In the genomic region with DNA sequence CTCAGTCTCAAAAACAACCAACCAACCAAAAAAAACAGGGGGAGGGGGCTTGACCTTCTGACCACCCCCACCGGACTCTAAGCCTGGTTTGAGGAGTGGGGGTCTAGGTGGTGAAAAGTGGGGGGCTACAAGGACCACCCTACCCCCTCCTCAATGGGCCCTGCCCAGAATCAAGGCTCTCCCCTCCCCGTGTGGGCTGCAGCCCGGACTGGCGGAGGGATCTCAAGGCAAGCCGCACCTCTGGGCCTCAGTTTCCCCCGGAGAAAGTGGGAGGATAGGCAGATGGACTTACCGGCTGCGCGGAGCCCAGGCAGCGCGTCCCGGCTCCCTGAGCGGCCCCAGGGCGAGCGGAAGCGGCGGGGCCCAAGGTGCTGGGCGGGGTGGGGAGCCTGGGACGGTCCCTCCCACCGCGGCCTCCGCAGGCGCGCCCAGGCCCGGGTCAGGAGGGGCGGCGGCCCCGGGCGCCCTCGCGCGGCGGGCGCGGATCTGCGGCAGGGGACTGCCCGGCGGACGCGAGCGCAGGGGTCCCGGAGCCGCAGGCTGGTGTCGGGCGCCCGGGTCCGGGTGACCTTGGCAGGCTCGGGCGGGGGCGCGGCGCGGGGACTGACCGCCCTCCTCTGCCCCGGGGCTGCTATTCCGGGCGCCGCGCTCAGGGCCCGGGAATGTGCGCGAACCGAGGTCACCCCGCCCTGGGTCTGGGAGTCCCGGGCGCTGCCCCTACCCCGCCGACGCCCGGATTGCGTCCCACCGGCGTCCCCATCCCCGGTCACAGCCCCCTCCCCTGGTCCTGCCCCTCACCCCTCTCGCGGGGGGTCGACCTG, we compare ENCODE assay signal across 8 cellular contexts. TPM values are rescaled to one million over a fixed set of nuclear protein-coding genes. Genes with fewer than 3 reads are reported as not detected.
DNase-seq lines count a peak whose midpoint lies in the region; ATAC-seq, FAIRE-seq and TF ChIP-seq lines count a peak whose summit lies in the region.

A gene with protein sequence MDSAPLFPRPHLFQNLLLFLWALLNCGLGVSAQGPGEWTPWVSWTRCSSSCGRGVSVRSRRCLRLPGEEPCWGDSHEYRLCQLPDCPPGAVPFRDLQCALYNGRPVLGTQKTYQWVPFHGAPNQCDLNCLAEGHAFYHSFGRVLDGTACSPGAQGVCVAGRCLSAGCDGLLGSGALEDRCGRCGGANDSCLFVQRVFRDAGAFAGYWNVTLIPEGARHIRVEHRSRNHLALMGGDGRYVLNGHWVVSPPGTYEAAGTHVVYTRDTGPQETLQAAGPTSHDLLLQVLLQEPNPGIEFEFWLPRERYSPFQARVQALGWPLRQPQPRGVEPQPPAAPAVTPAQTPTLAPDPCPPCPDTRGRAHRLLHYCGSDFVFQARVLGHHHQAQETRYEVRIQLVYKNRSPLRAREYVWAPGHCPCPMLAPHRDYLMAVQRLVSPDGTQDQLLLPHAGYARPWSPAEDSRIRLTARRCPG (minus strand): TSS at position 349 of the 821 bp plus-strand sequence. CDS start 2,076 bp downstream, outside the sequence.

- no peak for TF ChIP-seq POLR2A in GM12891 (IDR thresholded peaks at IDR 0.05; ENCODE audit: low read depth, low read length)
- TF ChIP-seq POLR2A in Peyer's patch (IDR thresholded peaks at IDR 0.05) = peak; percentile 68 to 77

- ATAC-seq in HG02870 (IDR thresholded peaks at IDR 0.05; ENCODE audit: unreplicated experiment) (no peak), GM21423 (IDR thresholded peaks at IDR 0.05; ENCODE audit: unreplicated experiment) (no peak)

- DNase-seq in GM12891 (ENCODE audit: insufficient read length, low spot score) (peak; percentile 84), Peyer's patch (peak; percentile 42 to 88 (median 86)), cardiac septum (ENCODE audit: low spot score) (peak; percentile 86), NCI-H1417 treated with DMSO at 0.1 percent for 48 hours (lab: John Stamatoyannopoulos, UW) (no peak)
- DNase-seq in activated effector memory CD4-positive, alpha-beta T cell treated with anti-CD3 and anti-CD28 coated beads, Interleukin-2, amount 50 U/mL, for 16 hours = peak; percentile 88

- FAIRE-seq in GM12891 (lab: Jason Lieb, UNC) = no peak

- H3K9me3 ChIP-seq in Peyer's patch = peaks cover 0 to 8% (median 0%) of the 10 kb centered on the region in 4 donors
- H3K9me3 ChIP-seq in skeletal muscle tissue (ENCODE audit: control insufficient read depth in 3 of 3, low read length in 3 of 3) = no peaks in the 10 kb centered on the region

- H3K4me1 ChIP-seq in Peyer's patch = peaks cover 0 to 41% (median 7%) of the 10 kb centered on the region in 4 donors
- peaks cover 8 to 26% (median 26%) of the 10 kb centered on the region in 3 donors for H3K4me1 ChIP-seq in skeletal muscle tissue (ENCODE audit: control insufficient read depth in 3 of 3, insufficient read depth in 3 of 3, low read length in 3 of 3)

- intact Hi-C loops in cardiac septum (cut with DNase I) = no loop called here

- peak in 3 of 6 experiments; percentile 52 to 71 (median 53) for TF ChIP-seq CTCF in Peyer's patch (IDR thresholded peaks at IDR 0.05)

- H3K4me3 ChIP-seq in Peyer's patch (peak within 1 kb of the TSS; percentile 36 to 93 (median 66)), skeletal muscle tissue (ENCODE audit: low read length in 3 of 3) (peak within 1 kb of the TSS; percentile 71 to 85 (median 76))

- H3K27me3 ChIP-seq in Peyer's patch = peaks cover 0 to 12% of the 10 kb centered on the region in 2 donors
- H3K27me3 ChIP-seq in skeletal muscle tissue (ENCODE audit: control insufficient read depth in 3 of 3, insufficient read depth in 3 of 3, low read length in 3 of 3) = peaks cover 0 to 3% (median 2%) of the 10 kb centered on the region in 3 donors

- peak within 1 kb of the TSS; percentile 25 to 88 (median 72) for H3K27ac ChIP-seq in Peyer's patch
- H3K27ac ChIP-seq in skeletal muscle tissue (ENCODE audit: low read depth, low read length) = peak within 1 kb of the TSS; percentile 91

- peak within 1 kb of the TSS; percentile 81 to 95 (median 94) for H3K9ac ChIP-seq in skeletal muscle tissue (ENCODE audit: low read depth in 1 of 3, low read length in 3 of 3)

- H3K36me3 ChIP-seq in Peyer's patch = no peaks in the 10 kb centered on the region
- peaks cover 0 to 6% (median 0%) of the 10 kb centered on the region in 3 donors for H3K36me3 ChIP-seq in skeletal muscle tissue (ENCODE audit: control insufficient read depth in 3 of 3, insufficient read depth in 3 of 3, low read length in 3 of 3)

TF ChIP-seq in GM12891, 5 proteins besides CTCF, POLR2A, EP300 and RAD21:
- TF ChIP-seq TAF1 (IDR thresholded peaks at IDR 0.05; ENCODE audit: low read depth, low read length) (no peak), PAX5 (IDR thresholded peaks at IDR 0.05; ENCODE audit: insufficient read depth, low read length, severe bottlenecking) (no peak), POLR2AphosphoS5 (IDR thresholded peaks at IDR 0.05; ENCODE audit: low read depth, low read length) (no peak), POU2F2 (IDR thresholded peaks at IDR 0.05; ENCODE audit: low read depth, low read length) (no peak), SPI1 (IDR thresholded peaks at IDR 0.05; ENCODE audit: low read depth, low read length) (no peak)
TF ChIP-seq in GM12891: peak in this region for 0.

RNA-seq across cellular contexts. Expression of the gene that starts here (rescaled TPM):
- polyA plus RNA-seq in GM12891 (2012; ENCODE audit: low read depth, missing spikeins) = not detected
- total RNA-seq in Peyer's patch = 10 to 100 TPM in 3 of 4 donors, 1 to 10 TPM in 1; 5.0 to 31.5 (median 25.2) TPM
- 69.7 TPM for total RNA-seq in cardiac septum
- 3.1 TPM for total RNA-seq in skeletal muscle tissue
